In the genomic region with DNA sequence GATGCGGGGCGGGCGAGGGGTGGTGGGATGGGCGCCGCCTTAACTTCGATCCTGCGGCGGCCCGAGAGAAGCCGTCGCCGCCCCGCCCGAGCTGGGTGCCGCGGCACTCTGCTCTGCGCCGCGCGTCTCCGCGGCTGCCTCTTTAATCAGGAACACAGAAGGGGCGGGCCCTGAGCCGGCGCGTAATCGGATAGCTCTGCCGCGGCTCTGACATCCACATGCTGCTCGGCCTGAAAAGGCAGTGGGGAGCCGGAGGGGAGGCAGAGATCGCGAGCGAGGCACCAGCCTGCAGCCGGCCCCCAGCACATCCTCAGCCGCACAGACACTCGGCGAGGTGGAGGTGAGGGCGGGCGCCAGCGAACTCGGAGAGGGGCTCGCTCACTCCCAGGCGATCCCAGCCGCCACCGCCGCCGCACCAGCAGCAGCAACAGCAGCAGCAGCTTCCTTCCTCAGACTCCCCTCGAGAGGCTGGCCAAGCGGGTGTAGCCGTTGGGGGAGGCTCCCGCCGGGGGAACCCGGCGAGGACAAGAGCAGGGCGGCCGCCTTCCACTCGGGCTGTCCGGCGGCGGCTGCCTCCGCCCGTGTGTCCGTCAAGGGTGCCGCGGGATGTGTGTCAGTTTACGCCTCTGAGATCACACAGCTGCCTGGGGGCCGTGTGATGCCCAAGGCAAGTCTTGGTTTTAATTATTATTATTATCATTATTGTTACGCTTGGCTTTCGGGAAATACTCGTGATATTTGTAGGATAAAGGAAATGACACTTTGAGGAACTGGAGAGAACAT, we compare ENCODE assay signal across 8 cellular contexts. TPM values are rescaled to one million over a fixed set of nuclear protein-coding genes. Genes with fewer than 3 reads are reported as not detected.
DNase-seq lines count a peak whose midpoint lies in the region; ATAC-seq, FAIRE-seq and TF ChIP-seq lines count a peak whose summit lies in the region.

A gene with protein sequence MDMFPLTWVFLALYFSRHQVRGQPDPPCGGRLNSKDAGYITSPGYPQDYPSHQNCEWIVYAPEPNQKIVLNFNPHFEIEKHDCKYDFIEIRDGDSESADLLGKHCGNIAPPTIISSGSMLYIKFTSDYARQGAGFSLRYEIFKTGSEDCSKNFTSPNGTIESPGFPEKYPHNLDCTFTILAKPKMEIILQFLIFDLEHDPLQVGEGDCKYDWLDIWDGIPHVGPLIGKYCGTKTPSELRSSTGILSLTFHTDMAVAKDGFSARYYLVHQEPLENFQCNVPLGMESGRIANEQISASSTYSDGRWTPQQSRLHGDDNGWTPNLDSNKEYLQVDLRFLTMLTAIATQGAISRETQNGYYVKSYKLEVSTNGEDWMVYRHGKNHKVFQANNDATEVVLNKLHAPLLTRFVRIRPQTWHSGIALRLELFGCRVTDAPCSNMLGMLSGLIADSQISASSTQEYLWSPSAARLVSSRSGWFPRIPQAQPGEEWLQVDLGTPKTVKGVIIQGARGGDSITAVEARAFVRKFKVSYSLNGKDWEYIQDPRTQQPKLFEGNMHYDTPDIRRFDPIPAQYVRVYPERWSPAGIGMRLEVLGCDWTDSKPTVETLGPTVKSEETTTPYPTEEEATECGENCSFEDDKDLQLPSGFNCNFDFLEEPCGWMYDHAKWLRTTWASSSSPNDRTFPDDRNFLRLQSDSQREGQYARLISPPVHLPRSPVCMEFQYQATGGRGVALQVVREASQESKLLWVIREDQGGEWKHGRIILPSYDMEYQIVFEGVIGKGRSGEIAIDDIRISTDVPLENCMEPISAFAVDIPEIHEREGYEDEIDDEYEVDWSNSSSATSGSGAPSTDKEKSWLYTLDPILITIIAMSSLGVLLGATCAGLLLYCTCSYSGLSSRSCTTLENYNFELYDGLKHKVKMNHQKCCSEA (plus strand): TSS at position 263 of the 783 bp plus-strand sequence. CDS start 790 bp downstream, outside the sequence.

- no peak for FAIRE-seq in D721Med (lab: Jason Lieb, UNC)

- H3K4me3 Mint-ChIP-seq in naive B cell, result peak within 1 kb of the TSS; percentile 90 to 95 (median 94)

- H3K36me3 ChIP-seq in HUES64 (ENCODE audit: insufficient read depth, low read length), result no peaks in the 10 kb centered on the region
- H3K36me3 ChIP-seq in thyroid gland, result no peaks in the 10 kb centered on the region

- intact Hi-C loops in thyroid gland (cut with DNase I), result loop anchor here (5.0 to 10.0 kb wide), 2 partner anchors 990 to 1358 kb away; no protein-coding TSS in a partner anchor

- H3K9me3 ChIP-seq in HUES64 (ENCODE audit: insufficient read depth, low read depth, low read length) (no peaks in the 10 kb centered on the region), thyroid gland (no peaks in the 10 kb centered on the region)

- H3K36me3 Mint-ChIP-seq in naive B cell, result no peaks in the 10 kb centered on the region

- peaks cover 24 to 58% (median 24%) of the 10 kb centered on the region in 3 donors for H3K27me3 Mint-ChIP-seq in naive B cell

- H3K27me3 ChIP-seq in HUES64 (ENCODE audit: insufficient read depth, low read length) (peaks cover 61% of the 10 kb centered on the region), thyroid gland (no peaks in the 10 kb centered on the region)

- H3K4me3 ChIP-seq in HUES64 (ENCODE audit: low read length) (peak within 1 kb of the TSS; percentile 71), fibroblast of pulmonary artery (replicated peaks; ENCODE audit: low read depth, low read length) (peak within 1 kb of the TSS; percentile 58), thyroid gland (replicated peaks in 1 of 3) (peak within 1 kb of the TSS; percentile 39 to 70 (median 47))

- H3K27ac Mint-ChIP-seq in naive B cell, result peak within 1 kb of the TSS in 5 of 6 donors; percentile 39 to 88 (median 80)

- peak within 1 kb of the TSS; percentile 82 for H3K9ac ChIP-seq in HUES64 (ENCODE audit: low read depth, low read length)

- under 1% methylated on average over 71 of the region's 71 CpGs for WGBS in HUES64
- WGBS in thyroid gland, 2 donors, result 4 to 7% methylated on average over 19 to 22 of the region's 71 CpGs

- H3K9me3 Mint-ChIP-seq in naive B cell, result no peaks in the 10 kb centered on the region

- H3K4me1 ChIP-seq in HUES64 (ENCODE audit: insufficient read depth, low read length), result peaks cover 44% of the 10 kb centered on the region
- H3K4me1 ChIP-seq in thyroid gland, result peaks cover 34 to 36% of the 10 kb centered on the region in 2 donors

- TF ChIP-seq POLR2A in thyroid gland (IDR thresholded peaks at IDR 0.05), result peak; percentile 62 to 94

- H3K27ac ChIP-seq in HUES64 (ENCODE audit: low read depth, low read length) (peak within 1 kb of the TSS; percentile 46; the same call in 1 of the 2 replicates), thyroid gland (peak within 1 kb of the TSS; percentile 68 to 80 (median 78))

- DNase-seq in D721Med (ENCODE audit: insufficient read length, low spot score) (peak; percentile 66), fibroblast of pulmonary artery (ENCODE audit: low read depth) (peak; percentile 88), naive B cell (peak; percentile 63), thyroid gland (peak; percentile 85)
- DNase-seq in activated effector memory CD4-positive, alpha-beta T cell treated with Interleukin-2 at 50 U/mL for 16 hours, result peak; percentile 29

- ATAC-seq in GM21529 (IDR thresholded peaks at IDR 0.05; ENCODE audit: unreplicated experiment) (peak; percentile 64), naive B cell (ENCODE audit: low read depth in 2 of 2) (peak; percentile 82 to 83)

- peaks cover 52 to 61% (median 61%) of the 10 kb centered on the region in 3 donors for H3K4me1 Mint-ChIP-seq in naive B cell

- TF ChIP-seq CTCF in D721Med (IDR thresholded peaks at IDR 0.05; ENCODE audit: insufficient read depth, missing control alignments), result no peak
- TF ChIP-seq CTCF in fibroblast of pulmonary artery (IDR thresholded peaks at IDR 0.05; ENCODE audit: low read length, missing control alignments), result no peak
- TF ChIP-seq CTCF in thyroid gland (IDR thresholded peaks at IDR 0.05), result peak in 2 of 6 experiments; percentile 14 to 19

TF ChIP-seq in PFSK-1, 5 proteins besides CTCF, POLR2A, EP300 and RAD21:
- peak; percentile 68 for TF ChIP-seq POLR2AphosphoS5 (IDR thresholded peaks at IDR 0.05; ENCODE audit: low read depth, low read length)
- peak; percentile 78; the same call in 1 of the 2 replicates for TF ChIP-seq TAF1 (IDR thresholded peaks at IDR 0.05; ENCODE audit: borderline replicate concordance, insufficient read depth, low read length)
- TF ChIP-seq SIN3A (IDR thresholded peaks at IDR 0.05; ENCODE audit: borderline replicate concordance, insufficient read depth, low read length), result peak; percentile 7; the same call in 1 of the 2 replicates
- TF ChIP-seq, protein P1, sequence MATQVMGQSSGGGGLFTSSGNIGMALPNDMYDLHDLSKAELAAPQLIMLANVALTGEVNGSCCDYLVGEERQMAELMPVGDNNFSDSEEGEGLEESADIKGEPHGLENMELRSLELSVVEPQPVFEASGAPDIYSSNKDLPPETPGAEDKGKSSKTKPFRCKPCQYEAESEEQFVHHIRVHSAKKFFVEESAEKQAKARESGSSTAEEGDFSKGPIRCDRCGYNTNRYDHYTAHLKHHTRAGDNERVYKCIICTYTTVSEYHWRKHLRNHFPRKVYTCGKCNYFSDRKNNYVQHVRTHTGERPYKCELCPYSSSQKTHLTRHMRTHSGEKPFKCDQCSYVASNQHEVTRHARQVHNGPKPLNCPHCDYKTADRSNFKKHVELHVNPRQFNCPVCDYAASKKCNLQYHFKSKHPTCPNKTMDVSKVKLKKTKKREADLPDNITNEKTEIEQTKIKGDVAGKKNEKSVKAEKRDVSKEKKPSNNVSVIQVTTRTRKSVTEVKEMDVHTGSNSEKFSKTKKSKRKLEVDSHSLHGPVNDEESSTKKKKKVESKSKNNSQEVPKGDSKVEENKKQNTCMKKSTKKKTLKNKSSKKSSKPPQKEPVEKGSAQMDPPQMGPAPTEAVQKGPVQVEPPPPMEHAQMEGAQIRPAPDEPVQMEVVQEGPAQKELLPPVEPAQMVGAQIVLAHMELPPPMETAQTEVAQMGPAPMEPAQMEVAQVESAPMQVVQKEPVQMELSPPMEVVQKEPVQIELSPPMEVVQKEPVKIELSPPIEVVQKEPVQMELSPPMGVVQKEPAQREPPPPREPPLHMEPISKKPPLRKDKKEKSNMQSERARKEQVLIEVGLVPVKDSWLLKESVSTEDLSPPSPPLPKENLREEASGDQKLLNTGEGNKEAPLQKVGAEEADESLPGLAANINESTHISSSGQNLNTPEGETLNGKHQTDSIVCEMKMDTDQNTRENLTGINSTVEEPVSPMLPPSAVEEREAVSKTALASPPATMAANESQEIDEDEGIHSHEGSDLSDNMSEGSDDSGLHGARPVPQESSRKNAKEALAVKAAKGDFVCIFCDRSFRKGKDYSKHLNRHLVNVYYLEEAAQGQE (IDR thresholded peaks at IDR 0.05; ENCODE audit: insufficient read depth in 1 of 2, low read depth in 2 of 2, low read length in 2 of 2), result no peak
- no peak for TF ChIP-seq FOXP2 (optimal IDR thresholded peaks at IDR 0.05; ENCODE audit: borderline replicate concordance, extremely low read depth, extremely low read length, insufficient read depth)

RNA-seq across cellular contexts. Expression of the gene that starts here (rescaled TPM):
- polyA plus RNA-seq in HUES64 (2013, experiment 1 of 2), result 27.1 TPM
- 29.0 TPM for polyA plus RNA-seq in HUES64 (2013, experiment 2 of 2)
- 51.5 TPM for polyA plus RNA-seq in PFSK-1 (2012; ENCODE audit: insufficient read length, low read depth)
- 1 to 10 TPM in 4 of 6 donors, under 1 TPM in 2; 0.49 to 7.6 (median 2.0) TPM for polyA plus RNA-seq in naive B cell (ENCODE audit: low read depth in 6 of 6)
- total RNA-seq in thyroid gland, result 10 to 100 TPM; 29.3 to 62.5 (median 41.6) TPM

Comparison
In these comparisons a context has a peak if more than half of its experiments do, and no peak if none do; other contexts are left out.
1. Peak in every context shown above with its lines: DNase-seq, ATAC-seq, H3K4me3 ChIP-seq and H3K27ac ChIP-seq.
2. DNase-seq: peak in every context shown above with its lines; median percentile 88 in fibroblast of pulmonary artery; 85 in thyroid gland; 66 in D721Med; 63 in naive B cell; 29 in activated effector memory CD4-positive, alpha-beta T cell treated with Interleukin-2 at 50 U/mL for 16 hours.